Comparison of ENCODE assay signal across 22 cellular contexts in genomic region chr17:57266842-57267241, GRCh38.
"Had no signal": no experiment of that assay in that cellular context is flagged by ENCODE, and none has a peak within 500 bp of the region (broad histone marks: within the 10 kb centered on the region; RNA-seq: fewer than 3 reads in every experiment).

No MANE protein-coding gene starts in this region.

- H3K27me3 Mint-ChIP-seq: activated naive CD4-positive, alpha-beta T cell treated with anti-CD3 and anti-CD28 coated beads, Interleukin-2, amount 50 U/mL, for 24 hours; central memory CD8-positive, alpha-beta T cell; naive B cell had no signal

- H3K4me3 ChIP-seq: ascending aorta, colonic mucosa, gastroesophageal sphincter, mucosa of descending colon, thyroid gland had no signal

- H3K27ac Mint-ChIP-seq: activated CD8-positive, alpha-beta T cell treated with anti-CD3 and anti-CD28 coated beads, Interleukin-2, amount 10 ng/mL, durations not matched to agents 7 days and 5 days; activated naive CD4-positive, alpha-beta T cell treated with anti-CD3 and anti-CD28 coated beads, Interleukin-2, amount 50 U/mL, for 24 hours; activated T-helper 1 cell treated with anti-CD3 and anti-CD28 coated beads, Interleukin-12 subunit alpha, Interleukin-12 subunit beta, Interleukin-2, Interleukin-4 antibody, amounts not matched to agents 30 ng/mL and 10 ng/mL and 1 ng/mL, durations not matched to agents 14 hours and 24 hours and 36 hours had no signal

- H3K4me1 ChIP-seq: ascending aorta, colonic mucosa had no signal

- DNase-seq: activated CD4-positive, alpha-beta T cell treated with anti-CD3 and anti-CD28 coated beads for 1 hour; activated CD4-positive, alpha-beta T cell treated with anti-CD3 and anti-CD28 coated beads, Interleukin-2, amount 50 U/mL, for 1 hour; activated CD8-positive, alpha-beta T cell treated with anti-CD3 and anti-CD28 coated beads, Interleukin-2, amount 10 ng/mL, durations not matched to agents 7 days and 5 days; activated gamma-delta T cell treated with Interleukin-2 at 50 U/mL for 16 hours; colonic mucosa; hypothalamus; left cardiac atrium; mesendoderm; mucosa of descending colon; naive B cell; occipital lobe; posterior cingulate gyrus; stimulated activated CD4-positive, alpha-beta T cell treated with anti-CD3 and anti-CD28 coated beads, Interleukin-4, amount 100 ng/mL, for 24 hours; stimulated activated naive CD4-positive, alpha-beta T cell treated with Interleukin-2 at 50 U/mL for 16 hours; thyroid gland had no signal

- H3K9me3 ChIP-seq: ascending aorta, colonic mucosa, gastroesophageal sphincter, mucosa of descending colon, thyroid gland had no signal

- H3K4me3 Mint-ChIP-seq: activated CD8-positive, alpha-beta T cell treated with anti-CD3 and anti-CD28 coated beads, Interleukin-2, amount 10 ng/mL, durations not matched to agents 7 days and 5 days; activated naive CD4-positive, alpha-beta T cell treated with anti-CD3 and anti-CD28 coated beads, Interleukin-2, amount 50 U/mL, for 24 hours; activated T-helper 1 cell treated with anti-CD3 and anti-CD28 coated beads, Interleukin-12 subunit alpha, Interleukin-12 subunit beta, Interleukin-2, Interleukin-4 antibody, amounts not matched to agents 30 ng/mL and 10 ng/mL and 1 ng/mL, durations not matched to agents 14 hours and 24 hours and 36 hours; central memory CD8-positive, alpha-beta T cell; naive B cell; neural crest cell had no signal

- H3K27ac ChIP-seq: ascending aorta, colonic mucosa, epithelial cell of prostate, gastroesophageal sphincter, thyroid gland had no signal

- H3K9me3 Mint-ChIP-seq: activated naive CD4-positive, alpha-beta T cell treated with anti-CD3 and anti-CD28 coated beads, Interleukin-2, amount 50 U/mL, for 24 hours; activated T-helper 1 cell treated with anti-CD3 and anti-CD28 coated beads, Interleukin-12 subunit alpha, Interleukin-12 subunit beta, Interleukin-2, Interleukin-4 antibody, amounts not matched to agents 30 ng/mL and 10 ng/mL and 1 ng/mL, durations not matched to agents 14 hours and 24 hours and 36 hours; central memory CD8-positive, alpha-beta T cell; naive B cell; neural crest cell had no signal

- H3K27me3 ChIP-seq: ascending aorta, colonic mucosa, gastroesophageal sphincter, thyroid gland had no signal

- H3K36me3 ChIP-seq: colonic mucosa had no signal
